In the genomic region with DNA sequence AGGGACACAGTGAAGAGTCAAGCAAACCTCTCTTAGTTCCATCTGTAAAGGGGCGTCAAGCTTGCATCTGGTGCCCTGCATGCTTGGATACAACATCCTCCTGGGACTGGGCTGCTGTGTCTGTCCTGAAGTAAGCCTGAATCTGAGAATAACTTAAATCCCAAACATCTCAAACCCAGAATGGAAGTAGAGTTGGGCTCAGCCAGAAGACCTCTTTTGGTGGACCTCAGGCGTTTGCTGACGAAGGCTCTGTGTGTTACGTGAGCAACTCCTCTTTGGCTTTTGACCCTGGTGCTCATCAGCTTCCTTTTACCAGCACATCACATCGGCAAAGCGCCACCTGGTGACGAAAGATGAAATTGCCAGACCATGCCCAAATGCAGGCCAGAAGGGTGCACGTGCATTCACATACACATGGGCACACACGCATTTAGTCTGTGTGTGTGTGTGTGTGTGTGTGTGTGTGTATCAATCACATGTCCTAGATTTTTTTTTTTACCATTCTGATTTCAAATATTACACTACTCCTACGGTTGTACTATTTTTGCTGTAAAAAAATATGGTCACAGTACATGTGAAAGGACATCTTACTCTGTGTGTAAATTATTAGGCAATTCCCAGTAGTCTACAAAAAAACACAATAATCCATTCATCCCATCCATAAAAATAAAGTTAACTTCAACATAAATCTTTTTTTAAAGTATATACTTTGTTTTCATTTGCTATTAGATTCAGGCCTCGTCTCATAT, we compare ENCODE assay signal across 8 cellular contexts. TPM values are rescaled to one million over a fixed set of nuclear protein-coding genes. Genes with fewer than 3 reads are reported as not detected.
DNase-seq lines count a peak whose midpoint lies in the region; ATAC-seq and TF ChIP-seq lines count a peak whose summit lies in the region.

No MANE protein-coding gene starts in this region.

- H3K79me2 ChIP-seq in OCI-LY7 (ENCODE audit: insufficient read depth, low read depth, low read length), result no peaks in the 10 kb centered on the region

- CTCF ChIA-PET in OCI-LY7 (lab: Charles Lee; ENCODE audit: unreplicated experiment), result interaction anchor here (0.6 to 3.6 kb wide), 11 partner anchors 10 to 306 kb away, joined by 3 to 10 read pairs (median 4); no protein-coding TSS in a partner anchor

- no peak overlapping the region for H3K4me3 ChIP-seq in OCI-LY7 (ENCODE audit: low read depth, low read length, poor library complexity, severe bottlenecking)

- no peaks in the 10 kb centered on the region for H4K20me1 ChIP-seq in OCI-LY7 (ENCODE audit: insufficient read depth, low read length)

- intact Hi-C loops in OCI-LY7 (cut with micrococcal nuclease; ENCODE audit: unreplicated experiment), result loop anchor here (1.0 kb wide), 2 partner anchors 61 to 97 kb away; no protein-coding TSS in a partner anchor

- peaks cover 28% of the 10 kb centered on the region for H3K4me1 ChIP-seq in OCI-LY7 (ENCODE audit: insufficient read depth, low read length, poor library complexity, severe bottlenecking)

- peak overlapping the region; percentile 89 for H2AFZ ChIP-seq in OCI-LY7 (ENCODE audit: low read length)

- H3K27ac ChIP-seq in KOPT-K1 (ENCODE audit: low read depth, low read length, poor library complexity, severe bottlenecking) (peak overlapping the region; percentile 57), OCI-LY7 (ENCODE audit: low read depth, low read length, poor library complexity, severe bottlenecking) (no peak overlapping the region)

- POLR2A ChIA-PET in OCI-LY7 (lab: Charles Lee), result interaction anchor here (0.6 to 1.6 kb wide), 10 partner anchors 13 to 119 kb away, joined by 3 to 7 read pairs (median 3); no protein-coding TSS in a partner anchor

- peak; percentile 99 for TF ChIP-seq CTCF in OCI-LY7 (conservative IDR thresholded peaks at IDR 0.05; ENCODE audit: low read length)

- peak overlapping the region; percentile 31; the same call in 1 of the 2 replicates for H3K4me2 ChIP-seq in OCI-LY7 (ENCODE audit: low read length)

- H3K9me3 ChIP-seq in KOPT-K1 (ENCODE audit: insufficient read depth, low read length, poor library complexity, severe bottlenecking) (no peaks in the 10 kb centered on the region), OCI-LY7 (ENCODE audit: low read length) (peaks cover 9% of the 10 kb centered on the region; the same call in 1 of the 2 replicates)

- BruUV-seq in OCI-LY7 (replicated peaks; lab: Mats Ljungman, UMichigan), result no TSS peak

- peak; percentile 51 for ATAC-seq in GM18519 (IDR thresholded peaks at IDR 0.05; ENCODE audit: low FRiP score, unreplicated experiment)

- DNase-seq in 8988T (peak; percentile 48), OCI-LY7 (ENCODE audit: low spot score) (peak; percentile 95), epidermal melanocyte (ENCODE audit: insufficient read length, low spot score) (peak; percentile 94), mucosa of gallbladder (ENCODE audit: low spot score) (peak; percentile 93)
- DNase-seq in activated CD8-positive, alpha-beta memory T cell treated with anti-CD3 and anti-CD28 coated beads, Interleukin-2, amount 50 U/mL, for 1 hour (ENCODE audit: extremely low read depth), result peak; percentile 66
- peak; percentile 99 for DNase-seq in stimulated activated CD8-positive, alpha-beta memory T cell treated with anti-CD3 and anti-CD28 coated beads, Interleukin-4, amount 100 ng/mL, for 48 hours

- H3K9me2 ChIP-seq in OCI-LY7 (ENCODE audit: insufficient read depth, low read length), result no peaks in the 10 kb centered on the region

- H3K36me3 ChIP-seq in KOPT-K1 (ENCODE audit: insufficient read depth, low read length) (no peaks in the 10 kb centered on the region), OCI-LY7 (ENCODE audit: insufficient read depth, low read length) (no peaks in the 10 kb centered on the region)

RNA-seq across cellular contexts. Expression of gene FOXJ1, which starts 41.1 kb away (rescaled TPM):
- not detected in 2 replicates for total RNA-seq in OCI-LY7 (2014; rRNA removed; shearing (Covaris generic))
- total RNA-seq in OCI-LY7 (2022) (not detected in 2 replicates), mucosa of gallbladder (not detected)

RNA-seq across cellular contexts. Expression of gene RNF157, which starts 58.1 kb away (rescaled TPM):
- total RNA-seq in OCI-LY7 (2014; rRNA removed; shearing (Covaris generic)), result 0.21 and 0.28 TPM in 2 replicates
- 0.70 and 1.3 TPM in 2 replicates for total RNA-seq in OCI-LY7 (2022)
- total RNA-seq in mucosa of gallbladder, result 3.3 TPM

Comparison
In these comparisons a context has a peak if more than half of its experiments do, and no peak if none do; other contexts are left out.
1. DNase-seq: peak in every context shown above with its lines; median percentile 99 in stimulated activated CD8-positive, alpha-beta memory T cell treated with anti-CD3 and anti-CD28 coated beads, Interleukin-4, amount 100 ng/mL, for 48 hours; 95 in OCI-LY7; 94 in epidermal melanocyte; 93 in mucosa of gallbladder; 66 in activated CD8-positive, alpha-beta memory T cell treated with anti-CD3 and anti-CD28 coated beads, Interleukin-2, amount 50 U/mL, for 1 hour; 48 in 8988T.